ENCODE assay signal across 28 cellular contexts in the genomic region with DNA sequence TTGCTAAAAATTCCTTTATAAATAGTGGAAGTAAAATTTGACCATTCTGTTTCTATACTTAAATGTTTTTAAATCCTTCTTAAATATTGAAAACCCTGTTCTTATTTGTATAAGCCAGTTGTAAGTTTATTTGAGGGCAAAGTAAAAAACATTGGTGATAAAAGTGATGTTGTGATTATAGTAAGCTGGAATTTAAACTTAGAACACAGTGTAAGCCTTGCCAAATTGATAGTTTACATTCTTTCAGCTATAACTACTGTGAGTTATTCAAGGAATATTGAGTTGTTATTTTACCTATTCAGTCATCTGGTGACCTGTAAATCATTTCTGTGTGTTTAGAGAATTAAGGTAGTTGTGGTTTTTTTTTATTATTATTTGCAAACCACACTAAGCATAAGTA.
"Had no signal": no experiment of that assay in that cellular context is flagged by ENCODE, and none has a peak within 500 bp of the region (broad histone marks: within the 10 kb centered on the region; RNA-seq: fewer than 3 reads in every experiment).

No MANE protein-coding gene starts in this region.

- FAIRE-seq: bronchial epithelial cell, islet of Langerhans had no signal

- H3K36me3 ChIP-seq: gastrocnemius medialis, prostate gland, right lobe of liver, stomach, suprapubic skin, tibial nerve had no signal

- H3K9me3 Mint-ChIP-seq: activated naive CD8-positive, alpha-beta T cell treated with anti-CD3 and anti-CD28 coated beads for 36 hours; activated T-cell treated with anti-CD3 and anti-CD28 coated beads, Interleukin-2, amount 50 U/mL, for 4 hours; activated T-helper 2 cell treated with anti-CD3 and anti-CD28 coated beads, Interferon-gamma antibody, Interleukin-2, Interleukin-4, amounts not matched to agents 10 μg/mL and 5 μg/mL and 100 μg/mL, durations not matched to agents 14 hours and 24 hours and 36 hours; endodermal cell had no signal

- H3K9me3 ChIP-seq: gastrocnemius medialis, mucosa of descending colon, prostate gland, right lobe of liver, stomach, suprapubic skin, tibial nerve had no signal

- H3K27me3 ChIP-seq: gastrocnemius medialis, right lobe of liver, stomach, suprapubic skin, tibial nerve had no signal

- H3K27ac Mint-ChIP-seq: activated naive CD8-positive, alpha-beta T cell treated with anti-CD3 and anti-CD28 coated beads for 36 hours; activated T-helper 2 cell treated with anti-CD3 and anti-CD28 coated beads, Interferon-gamma antibody, Interleukin-2, Interleukin-4, amounts not matched to agents 10 μg/mL and 5 μg/mL and 100 μg/mL, durations not matched to agents 14 hours and 24 hours and 36 hours; endodermal cell; T-helper 17 cell had no signal

- H3K4me1 ChIP-seq: prostate gland, right lobe of liver, stomach, suprapubic skin, tibial nerve had no signal

- H3K4me3 ChIP-seq: gastrocnemius medialis, mucosa of descending colon, prostate gland, right lobe of liver, skin epidermis, stomach, suprapubic skin, tibial nerve had no signal

- DNase-seq: activated CD4-positive, alpha-beta T cell treated with anti-CD3 and anti-CD28 coated beads for 4 hours; activated CD4-positive, alpha-beta T cell treated with anti-CD3 and anti-CD28 coated beads, Interleukin-2, amount 50 U/mL, for 48 hours; activated CD4-positive, CD25-positive, alpha-beta regulatory T cell; activated CD8-positive, alpha-beta memory T cell treated with anti-CD3 and anti-CD28 coated beads, Interleukin-2, amount 50 U/mL, for 48 hours; activated naive CD4-positive, alpha-beta T cell; activated naive CD8-positive, alpha-beta T cell treated with anti-CD3 and anti-CD28 coated beads for 36 hours; activated T-cell treated with anti-CD3 and anti-CD28 coated beads, Interleukin-2, amount 50 U/mL, for 4 hours; amniotic stem cell; cortex of kidney; endodermal cell; gastrocnemius medialis; hippocampal formation; left colon; mesenchymal stem cell; mucosa of descending colon; nucleus accumbens; right lobe of liver; stimulated activated CD4-positive, alpha-beta T cell treated with anti-CD3 and anti-CD28 coated beads, Interleukin-1b, Interleukin-23, amount 100 ng/mL, for 48 hours; stomach; SW 1271; T-helper 17 cell had no signal

- ATAC-seq: activated T-cell treated with anti-CD3 and anti-CD28 coated beads, Interleukin-2, amount 50 U/mL, for 4 hours; gastrocnemius medialis; left colon; mucosa of descending colon; T-helper 17 cell had no signal

- H3K36me3 Mint-ChIP-seq: activated naive CD8-positive, alpha-beta T cell treated with anti-CD3 and anti-CD28 coated beads for 36 hours had no signal

- H3K4me1 Mint-ChIP-seq: activated naive CD8-positive, alpha-beta T cell treated with anti-CD3 and anti-CD28 coated beads for 36 hours had no signal

- H3K27ac ChIP-seq: gastrocnemius medialis, prostate gland, right lobe of liver, skin epidermis, stomach, suprapubic skin, tibial nerve had no signal

- H3K27me3 Mint-ChIP-seq: activated naive CD8-positive, alpha-beta T cell treated with anti-CD3 and anti-CD28 coated beads for 36 hours; T-helper 17 cell had no signal

- H3K4me3 Mint-ChIP-seq: activated naive CD8-positive, alpha-beta T cell treated with anti-CD3 and anti-CD28 coated beads for 36 hours; activated T-cell treated with anti-CD3 and anti-CD28 coated beads, Interleukin-2, amount 50 U/mL, for 4 hours; endodermal cell; T-helper 17 cell had no signal
